19 cellular contexts compared by ENCODE assay signal in genomic region chr10:125107972-125108580, GRCh38. TPM values are rescaled to one million over a fixed set of nuclear protein-coding genes. Genes with fewer than 3 reads are reported as not detected.
A peak's percentile ranks its signal among the peaks of the same experiment; 100 is the strongest.
DNase-seq lines count a peak whose midpoint lies in the region; ATAC-seq, FAIRE-seq and TF ChIP-seq lines count a peak whose summit lies in the region.
"Had no signal": no experiment of that assay in that cellular context is flagged by ENCODE, and none has a peak within 500 bp of the region (broad histone marks: within the 10 kb centered on the region; RNA-seq: fewer than 3 reads in every experiment).

No MANE protein-coding gene starts in this region.

- CTCF ChIA-PET in HEK293 (lab: Yijun Ruan, JAX): no interaction called here

- peaks cover 89% of the 10 kb centered on the region for H3K36me3 Mint-ChIP-seq in GM23338 (ENCODE audit: low read depth)
- H3K36me3 Mint-ChIP-seq in endothelial cell (ENCODE audit: low read depth, unreplicated experiment): peaks cover 33% of the 10 kb centered on the region
- peaks cover 7% of the 10 kb centered on the region for H3K36me3 Mint-ChIP-seq in natural killer cell treated with Interleukin-12 subunit alpha and Interleukin-12 subunit beta and Interleukin-15 and Interleukin-18, amount 100 ng/mL, for 72 hours
- H3K36me3 Mint-ChIP-seq: CD4-positive, CD25-positive, alpha-beta regulatory T cell; CD8-positive, alpha-beta T cell had no signal

- TF ChIP-seq CTCF in GM23338 (conservative IDR thresholded peaks at IDR 0.05; ENCODE audit: low read depth in 2 of 2): no peak
- no peak for TF ChIP-seq CTCF in HEK293 (tag by site-specific recombination; IDR thresholded peaks at IDR 0.05)
- no peak for TF ChIP-seq CTCF in endothelial cell (IDR thresholded peaks at IDR 0.05; ENCODE audit: unreplicated experiment)

- peaks cover 45% of the 10 kb centered on the region for H3K36me3 ChIP-seq in GM23338 (ENCODE audit: insufficient read depth)
- H3K36me3 ChIP-seq in HEK293 (ENCODE audit: control insufficient read depth in 2 of 2, insufficient read depth in 1 of 2, low read length in 2 of 2): peaks cover 6 to 50% of the 10 kb centered on the region in 2 experiments; a peak in 2 of 3 replicates

- H3K4me3 ChIP-seq in GM23338 (no peak overlapping the region), HEK293 (ENCODE audit: low read depth, low read length) (no peak overlapping the region)
- H3K4me3 ChIP-seq: HAP-1 had no signal

- H3K27me3 Mint-ChIP-seq in GM23338 (ENCODE audit: insufficient read depth, low read depth, poor library complexity) (peaks cover 17% of the 10 kb centered on the region), endothelial cell (ENCODE audit: unreplicated experiment) (peaks cover 3% of the 10 kb centered on the region)
- H3K27me3 Mint-ChIP-seq in natural killer cell treated with Interleukin-12 subunit alpha and Interleukin-12 subunit beta and Interleukin-15 and Interleukin-18, amount 100 ng/mL, for 72 hours: no peaks in the 10 kb centered on the region
- H3K27me3 Mint-ChIP-seq: CD4-positive, CD25-positive, alpha-beta regulatory T cell had no signal

- H3K4me2 ChIP-seq in GM23338: no peak overlapping the region

- H3K4me1 Mint-ChIP-seq in GM23338 (peaks cover 62% of the 10 kb centered on the region), endothelial cell (ENCODE audit: unreplicated experiment) (peaks cover 38% of the 10 kb centered on the region)
- peaks cover 14 to 62% of the 10 kb centered on the region in 2 donors for H3K4me1 Mint-ChIP-seq in natural killer cell treated with Interleukin-12 subunit alpha and Interleukin-12 subunit beta and Interleukin-15 and Interleukin-18, amount 100 ng/mL, for 72 hours (ENCODE audit: low read depth in 2 of 2)
- H3K4me1 Mint-ChIP-seq: CD4-positive, CD25-positive, alpha-beta regulatory T cell had no signal

- H3K27ac ChIP-seq in GM23338 (ENCODE audit: low read depth) (no peak overlapping the region), HEK293 (ENCODE audit: extremely low read depth, low read depth, low read length) (no peak overlapping the region)

- FAIRE-seq in HTR-8/SVneo (lab: Jason Lieb, UNC): no peak
- FAIRE-seq: G401.6, GM12892, GM19239, H54 had no signal

- H3K9me2 ChIP-seq in GM23338 (ENCODE audit: insufficient read depth): no peaks in the 10 kb centered on the region

- H3K27ac Mint-ChIP-seq in GM23338 (no peak overlapping the region), endothelial cell (ENCODE audit: unreplicated experiment) (peak overlapping the region; percentile 67)
- peak overlapping the region; percentile 10 to 76 for H3K27ac Mint-ChIP-seq in natural killer cell treated with Interleukin-12 subunit alpha and Interleukin-12 subunit beta and Interleukin-15 and Interleukin-18, amount 100 ng/mL, for 72 hours
- H3K27ac Mint-ChIP-seq: CD4-positive, CD25-positive, alpha-beta regulatory T cell; CD8-positive, alpha-beta T cell had no signal

- ATAC-seq in GM23338: no peak
- ATAC-seq in natural killer cell treated with Interleukin-12 subunit alpha and Interleukin-12 subunit beta and Interleukin-15 and Interleukin-18, amount 100 ng/mL, for 72 hours: no peak
- no peak for ATAC-seq in GM19452 (IDR thresholded peaks at IDR 0.05; ENCODE audit: unreplicated experiment)
- ATAC-seq: CD8-positive, alpha-beta T cell had no signal

- peaks cover 91% of the 10 kb centered on the region for H4K20me1 ChIP-seq in GM23338 (replicated peaks; ENCODE audit: insufficient read depth)

- H3K9me3 Mint-ChIP-seq in GM23338 (no peaks in the 10 kb centered on the region), endothelial cell (ENCODE audit: unreplicated experiment) (no peaks in the 10 kb centered on the region)
- peaks cover 3% of the 10 kb centered on the region for H3K9me3 Mint-ChIP-seq in natural killer cell treated with Interleukin-12 subunit alpha and Interleukin-12 subunit beta and Interleukin-15 and Interleukin-18, amount 100 ng/mL, for 72 hours

- POLR2A ChIA-PET in HEK293 (lab: Yijun Ruan, JAX): no interaction called here

- no peak overlapping the region for H2AFZ ChIP-seq in GM23338

- H3K79me2 ChIP-seq in GM23338 (replicated peaks; ENCODE audit: insufficient read depth): peaks cover 100% of the 10 kb centered on the region

- no peak for DNase-seq in GM23338 (ENCODE audit: low spot score)
- no peak for DNase-seq in endothelial cell (ENCODE audit: low spot score)
- DNase-seq in natural killer cell treated with Interleukin-12 subunit alpha and Interleukin-12 subunit beta and Interleukin-15 and Interleukin-18, amount 100 ng/mL, for 72 hours (ENCODE audit: low spot score): no peak
- no peak for DNase-seq in HTR-8/SVneo (ENCODE audit: insufficient read length, low spot score)
- DNase-seq in stimulated activated CD4-positive, alpha-beta T cell treated with anti-CD3 and anti-CD28 coated beads, Interleukin-4, amount 100 ng/mL, for 24 hours: no peak
- no peak for DNase-seq in C1 segment of cervical spinal cord (lab: John Stamatoyannopoulos, UW)
- DNase-seq: Caco-2; CD4-positive, CD25-positive, alpha-beta regulatory T cell; CD8-positive, alpha-beta T cell; DMS153; DND-41; GOT3 had no signal

- no peaks in the 10 kb centered on the region for H3K9me3 ChIP-seq in HEK293 (ENCODE audit: control insufficient read depth, insufficient read depth, low read depth, low read length)
- H3K9me3 ChIP-seq: Caco-2, HAP-1 had no signal

- no peak overlapping the region for H3K4me3 Mint-ChIP-seq in GM23338
- peak overlapping the region; percentile 78 for H3K4me3 Mint-ChIP-seq in endothelial cell (ENCODE audit: unreplicated experiment)
- H3K4me3 Mint-ChIP-seq in natural killer cell treated with Interleukin-12 subunit alpha and Interleukin-12 subunit beta and Interleukin-15 and Interleukin-18, amount 100 ng/mL, for 72 hours: no peak overlapping the region
- H3K4me3 Mint-ChIP-seq: CD4-positive, CD25-positive, alpha-beta regulatory T cell; CD8-positive, alpha-beta T cell had no signal

- H3K27me3 ChIP-seq in GM23338 (ENCODE audit: insufficient read depth): no peaks in the 10 kb centered on the region

- 0 out of 2 replicates have a peak, but pooled peaks cover 3% of the 10 kb centered on the region for H3F3A ChIP-seq in GM23338 (replicated peaks; ENCODE audit: low read depth)

- H3K4me1 ChIP-seq in GM23338 (ENCODE audit: insufficient read depth) (peaks cover 49% of the 10 kb centered on the region), HEK293 (ENCODE audit: control insufficient read depth, insufficient read depth, low read length) (peaks cover 7% of the 10 kb centered on the region; the same call in 1 of the 2 replicates)
- H3K4me1 ChIP-seq: Caco-2, HAP-1 had no signal

TF ChIP-seq in GM23338, 12 proteins besides CTCF, POLR2A, EP300 and RAD21 (continues in another document):
- TF ChIP-seq STAT1 (IDR thresholded peaks at IDR 0.05; ENCODE audit: unreplicated experiment): no peak
- no peak for TF ChIP-seq ZNF331 (CRISPR knock-in tag; IDR thresholded peaks at IDR 0.05; ENCODE audit: low read depth)
- TF ChIP-seq ETS1 (IDR thresholded peaks at IDR 0.05): no peak
- 0 out of 2 replicates have a peak, but pooled peaks have one; percentile 23 for TF ChIP-seq POLR2AphosphoS5 (IDR thresholded peaks at IDR 0.05; ENCODE audit: low read depth)

TF ChIP-seq in HEK293, 187 proteins besides CTCF, POLR2A, EP300 and RAD21 (continues in another document):
- TF ChIP-seq SCRT2 (tag by site-specific recombination; IDR thresholded peaks at IDR 0.05) (peak; percentile 32; the same call in 1 of the 2 replicates), ZBTB21 (tag by site-specific recombination; IDR thresholded peaks at IDR 0.05) (no peak), SP3 (tag by site-specific recombination; IDR thresholded peaks at IDR 0.05) (no peak), ZFP41 (tag by site-specific recombination; IDR thresholded peaks at IDR 0.05; ENCODE audit: borderline replicate concordance) (no peak), ZNF596 (tag by site-specific recombination; IDR thresholded peaks at IDR 0.05) (no peak), ZBTB49 (tag by site-specific recombination; IDR thresholded peaks at IDR 0.05; ENCODE audit: low read depth) (no peak), AEBP2 (tag by site-specific recombination; IDR thresholded peaks at IDR 0.05; ENCODE audit: borderline replicate concordance) (no peak)

RNA-seq across cellular contexts. Expression of gene CTBP2, which starts 52.3 kb away (rescaled TPM):
- 233 and 265 TPM in 2 replicates for total RNA-seq in GM23338 (2014; rRNA removed; shearing (Covaris generic))
- polyA plus RNA-seq in GM23338 (2016; fragmentation: Nextera tagmentation; extraction: Ambion mirVana): 133 and 138 TPM in 2 replicates
- total RNA-seq in endothelial cell (ENCODE audit: unreplicated experiment): 145 TPM
- total RNA-seq in natural killer cell treated with Interleukin-12 subunit alpha and Interleukin-12 subunit beta and Interleukin-15 and Interleukin-18, amount 100 ng/mL, for 72 hours: 10 to 100 TPM; 61.3 to 76.4 TPM
